18 cellular contexts compared by ENCODE assay signal in the genomic region with DNA sequence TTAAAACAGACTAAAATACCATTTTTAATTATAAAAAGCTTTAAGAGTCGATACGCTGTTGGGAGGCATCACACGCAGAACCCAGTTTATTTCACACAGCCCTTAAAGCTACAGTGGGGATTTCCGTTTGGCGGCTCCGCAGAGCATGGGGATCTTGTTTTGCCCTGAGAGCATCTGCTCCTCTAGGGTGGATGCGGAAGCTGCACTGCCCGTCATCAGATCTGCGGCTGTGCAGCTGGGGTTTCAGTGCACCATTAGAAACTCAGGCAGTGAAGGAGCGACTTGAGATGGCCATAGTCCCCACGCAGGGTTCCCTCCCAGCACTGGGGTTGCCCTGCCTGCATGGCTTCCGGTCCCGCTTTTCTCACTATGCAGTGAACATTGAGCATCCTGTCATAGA.
"Had no signal": no experiment of that assay in that cellular context is flagged by ENCODE, and none has a peak within 500 bp of the region (broad histone marks: within the 10 kb centered on the region; RNA-seq: fewer than 3 reads in every experiment).

No MANE protein-coding gene starts in this region.

- H3K4me1 ChIP-seq: body of pancreas, foreskin keratinocyte had no signal

- H3K27me3 ChIP-seq: body of pancreas, dorsolateral prefrontal cortex, foreskin keratinocyte had no signal

- H3K27me3 Mint-ChIP-seq: activated CD4-positive, alpha-beta memory T cell treated with anti-CD3 and anti-CD28 coated beads for 36 hours; T-cell had no signal

- H3K9me3 ChIP-seq: body of pancreas, lower lobe of right lung, thoracic aorta had no signal

- H3K36me3 ChIP-seq: thoracic aorta had no signal

- H3K27ac Mint-ChIP-seq: activated CD4-positive, alpha-beta memory T cell treated with anti-CD3 and anti-CD28 coated beads for 36 hours; activated T-helper 1 cell treated with anti-CD3 and anti-CD28 coated beads, Interleukin-12 subunit alpha, Interleukin-12 subunit beta, Interleukin-2, Interleukin-4 antibody, amounts not matched to agents 30 ng/mL and 10 ng/mL and 1 ng/mL, durations not matched to agents 14 hours and 24 hours and 36 hours; endodermal cell; nephron progenitor cell; T-cell; WTC11 had no signal

- ATAC-seq: body of pancreas, foreskin keratinocyte, lower lobe of right lung, WTC11 had no signal

- H3K27ac ChIP-seq: body of pancreas, dorsolateral prefrontal cortex, foreskin keratinocyte, lower lobe of right lung, thoracic aorta had no signal

- H3K4me3 ChIP-seq: body of pancreas, dorsolateral prefrontal cortex, lower lobe of right lung, thoracic aorta had no signal

- H3K4me1 Mint-ChIP-seq: T-cell had no signal

- DNase-seq: activated CD4-positive, alpha-beta memory T cell treated with anti-CD3 and anti-CD28 coated beads for 36 hours; activated CD4-positive, alpha-beta T cell treated with anti-CD3 and anti-CD28 coated beads for 4 hours; activated naive CD4-positive, alpha-beta T cell; activated T-cell treated with anti-CD3 and anti-CD28 coated beads for 4 hours; endodermal cell; foreskin keratinocyte; glutamatergic neuron; hippocampal formation; lower lobe of right lung; nephron progenitor cell; nucleus accumbens; stimulated activated CD4-positive, alpha-beta T cell treated with anti-CD3 and anti-CD28 coated beads, Interleukin-12 subunit alpha, Interleukin-12 subunit beta, amount 100 ng/mL, for 4 hours; T-cell had no signal

- H3K9me3 Mint-ChIP-seq: activated CD4-positive, alpha-beta memory T cell treated with anti-CD3 and anti-CD28 coated beads for 36 hours; activated T-helper 1 cell treated with anti-CD3 and anti-CD28 coated beads, Interleukin-12 subunit alpha, Interleukin-12 subunit beta, Interleukin-2, Interleukin-4 antibody, amounts not matched to agents 30 ng/mL and 10 ng/mL and 1 ng/mL, durations not matched to agents 14 hours and 24 hours and 36 hours; endodermal cell; nephron progenitor cell; T-cell; WTC11 had no signal

- H3K4me3 Mint-ChIP-seq: activated CD4-positive, alpha-beta memory T cell treated with anti-CD3 and anti-CD28 coated beads for 36 hours; activated T-helper 1 cell treated with anti-CD3 and anti-CD28 coated beads, Interleukin-12 subunit alpha, Interleukin-12 subunit beta, Interleukin-2, Interleukin-4 antibody, amounts not matched to agents 30 ng/mL and 10 ng/mL and 1 ng/mL, durations not matched to agents 14 hours and 24 hours and 36 hours; endodermal cell; nephron progenitor cell; T-cell; WTC11 had no signal

- H3K36me3 Mint-ChIP-seq: WTC11 had no signal
